In genomic region chr14:69363055-69363454, GRCh38 we compare ENCODE assay signal across 10 cellular contexts. TPM values are rescaled to one million over a fixed set of nuclear protein-coding genes. Genes with fewer than 3 reads are reported as not detected.
DNase-seq lines count a peak whose midpoint lies in the region; ATAC-seq and TF ChIP-seq lines count a peak whose summit lies in the region.
"Had no signal": no experiment of that assay in that cellular context is flagged by ENCODE, and none has a peak within 500 bp of the region (broad histone marks: within the 10 kb centered on the region; RNA-seq: fewer than 3 reads in every experiment).

No MANE protein-coding gene starts in this region.

- H3K4me3 ChIP-seq in GM06990 (replicated peaks; ENCODE audit: low read depth, low read length) = no peak overlapping the region
- no peak overlapping the region for H3K4me3 ChIP-seq in psoas muscle
- H3K4me3 ChIP-seq: thyroid gland had no signal

- TF ChIP-seq CTCF in GM06990 (IDR thresholded peaks at IDR 0.05; ENCODE audit: insufficient read depth, low read length, poor library complexity, severe bottlenecking) = peak; percentile 9
- peak; percentile 37 for TF ChIP-seq CTCF in psoas muscle (IDR thresholded peaks at IDR 0.05)

- no peak for DNase-seq in GM06990 (ENCODE audit: extremely low read depth, insufficient read length)
- DNase-seq in anterior cingulate cortex (lab: John Stamatoyannopoulos, UW) = peak in 30 of 58 donors; percentile 8 to 61 (median 30)
- DNase-seq in left ventricle myocardium superior = peak; percentile 59
- DNase-seq in psoas muscle = peak; percentile 27 to 66
- no peak for DNase-seq in GOT3 (lab: John Stamatoyannopoulos, UW)
- DNase-seq: activated CD8-positive, alpha-beta T cell treated with anti-CD3 and anti-CD28 coated beads, Interleukin-2, amount 10 ng/mL, durations not matched to agents 7 days and 5 days had no signal

- H3K9me3 ChIP-seq in psoas muscle = no peaks in the 10 kb centered on the region
- H3K9me3 ChIP-seq: thyroid gland had no signal

- H3K27ac ChIP-seq in psoas muscle = no peak overlapping the region
- H3K27ac ChIP-seq: thyroid gland had no signal

- H3K36me3 ChIP-seq in GM06990 (ENCODE audit: control insufficient read depth, insufficient read depth, low read length) = no peaks in the 10 kb centered on the region
- no peaks in the 10 kb centered on the region for H3K36me3 ChIP-seq in psoas muscle (ENCODE audit: insufficient read depth in 1 of 2, low read depth in 1 of 2)
- H3K36me3 ChIP-seq: thyroid gland had no signal

- no peaks in the 10 kb centered on the region for H3K4me1 ChIP-seq in psoas muscle
- H3K4me1 ChIP-seq: thyroid gland had no signal

- H3K27me3 ChIP-seq in GM06990 (replicated peaks; ENCODE audit: control insufficient read depth, insufficient read depth, low read length) = no peaks in the 10 kb centered on the region
- H3K27me3 ChIP-seq in psoas muscle (ENCODE audit: insufficient read depth in 3 of 3, low read length in 2 of 3) = no peaks in the 10 kb centered on the region
- H3K27me3 ChIP-seq: thyroid gland had no signal

- intact Hi-C loops in left ventricle myocardium superior (cut with micrococcal nuclease) (loop anchor here (10.0 kb wide), 1 partner anchor 108 kb away; no protein-coding TSS in a partner anchor), psoas muscle (cut with DNase I) (loop anchor here in 1 of 2 donors (5.0 kb wide), 2 partner anchors 101 to 121 kb away; partner anchors contain the start of gene GALNT16)

- WGBS in psoas muscle, 3 donors = 21 to 40% (median 30%) methylated on average over 9 of the region's 9 CpGs

- ATAC-seq in left ventricle myocardium superior (peak; percentile 90), psoas muscle (peak in 3 of 4 donors; percentile 42 to 67 (median 53)), HG03039 (IDR thresholded peaks at IDR 0.05; ENCODE audit: unreplicated experiment) (no peak), HG03432 (IDR thresholded peaks at IDR 0.05; ENCODE audit: unreplicated experiment) (no peak), HG02970 (IDR thresholded peaks at IDR 0.05; ENCODE audit: low FRiP score, unreplicated experiment) (no peak)
- ATAC-seq: activated CD8-positive, alpha-beta T cell treated with anti-CD3 and anti-CD28 coated beads, Interleukin-2, amount 10 ng/mL, durations not matched to agents 7 days and 5 days had no signal

RNA-seq across cellular contexts. Expression of gene ERH, which starts 35.0 kb away (rescaled TPM):
- total RNA-seq in left ventricle myocardium superior (100.0 TPM), psoas muscle (100 to 1,000 TPM in 2 of 4 donors, 10 to 100 TPM in 2; 86.2 to 115 (median 103) TPM)
- 100 to 1,000 TPM in 2 of 3 donors, 10 to 100 TPM in 1; 76.9 to 130 (median 111) TPM for polyA plus RNA-seq in psoas muscle

RNA-seq across cellular contexts. Expression of gene SLC39A9, which starts 35.4 kb away (rescaled TPM):
- total RNA-seq in left ventricle myocardium superior (18.4 TPM), psoas muscle (10 to 100 TPM; 11.8 to 16.7 (median 14.9) TPM)
- 10 to 100 TPM in 2 of 3 donors, 1 to 10 TPM in 1; 6.1 to 19.8 (median 19.2) TPM for polyA plus RNA-seq in psoas muscle

Comparison
In these comparisons a context has a peak if more than half of its experiments do, and no peak if none do; other contexts are left out.
1. DNase-seq: peak in anterior cingulate cortex (30 of 58), left ventricle myocardium superior (single experiment) and psoas muscle (2 of 2); none in GM06990 (single experiment) and GOT3 (single experiment).
2. ATAC-seq: peak in left ventricle myocardium superior (single experiment) and psoas muscle (3 of 4); none in HG03039 (single experiment), HG03432 (single experiment) and HG02970 (single experiment).